Comparison of ENCODE assay signal across 8 cellular contexts in genomic region chr1:50348449-50349241, GRCh38.
DNase-seq lines count a peak whose midpoint lies in the region; ATAC-seq and TF ChIP-seq lines count a peak whose summit lies in the region.

No MANE protein-coding gene starts in this region.

- no peaks in the 10 kb centered on the region for H3K36me3 ChIP-seq in gastroesophageal sphincter

- H3K9me3 Mint-ChIP-seq in activated T-cell treated with anti-CD3 and anti-CD28 coated beads, Interleukin-2, amount 50 U/mL, for 24 hours, result no peaks in the 10 kb centered on the region
- no peaks in the 10 kb centered on the region for H3K9me3 Mint-ChIP-seq in osteocyte (ENCODE audit: unreplicated experiment)

- WGBS in gastroesophageal sphincter (ENCODE audit: low coverage in 1 of 2), 2 donors, result 0% methylated on average over 1 of the region's 5 CpGs

- no peak overlapping the region for H3K4me3 ChIP-seq in gastroesophageal sphincter

- DNase-seq in ACHN (peak; percentile 62), GDM1 (lab: John Stamatoyannopoulos, UW) (peak; percentile 27), NCI-H524 (lab: John Stamatoyannopoulos, UW) (peak; percentile 68 to 84), osteocyte (ENCODE audit: extremely low spot score, unreplicated experiment) (no peak)
- peak; percentile 33 for DNase-seq in activated T-cell treated with anti-CD3 and anti-CD28 coated beads, Interleukin-2, amount 50 U/mL, for 24 hours

- H3K4me1 Mint-ChIP-seq in activated T-cell treated with anti-CD3 and anti-CD28 coated beads, Interleukin-2, amount 50 U/mL, for 24 hours (ENCODE audit: low read depth), result no peaks in the 10 kb centered on the region
- H3K4me1 Mint-ChIP-seq in osteocyte (ENCODE audit: unreplicated experiment), result no peaks in the 10 kb centered on the region

- H3K4me3 Mint-ChIP-seq in activated T-cell treated with anti-CD3 and anti-CD28 coated beads, Interleukin-2, amount 50 U/mL, for 24 hours, result no peak overlapping the region
- H3K4me3 Mint-ChIP-seq in osteocyte (ENCODE audit: unreplicated experiment), result no peak overlapping the region

- no peak for TF ChIP-seq POLR2A in gastroesophageal sphincter (IDR thresholded peaks at IDR 0.05)

- H3K27me3 Mint-ChIP-seq in activated T-cell treated with anti-CD3 and anti-CD28 coated beads, Interleukin-2, amount 50 U/mL, for 24 hours, result peaks cover 37% of the 10 kb centered on the region
- H3K27me3 Mint-ChIP-seq in osteocyte (ENCODE audit: unreplicated experiment), result peaks cover 10% of the 10 kb centered on the region

- H3K9me3 ChIP-seq in gastroesophageal sphincter, result peaks cover 0 to 11% (median 0%) of the 10 kb centered on the region in 3 donors

- no peaks in the 10 kb centered on the region for H3K4me1 ChIP-seq in gastroesophageal sphincter

- in situ Hi-C loops in ACHN (cut with HindIII; ENCODE audit: low pct_ligation_motif_present, low pct_unique_long_range_greater_than_20kb, low sequenced_read_pairs), result no loop called here

- ATAC-seq in HG03342 (IDR thresholded peaks at IDR 0.05; ENCODE audit: unreplicated experiment), result peak; percentile 68
- peak; percentile 57 for ATAC-seq in gastroesophageal sphincter
- ATAC-seq in HG02970 (IDR thresholded peaks at IDR 0.05; ENCODE audit: low FRiP score, unreplicated experiment), result no peak

- no peak overlapping the region for H3K27ac ChIP-seq in gastroesophageal sphincter

- no peak overlapping the region for H3K27ac Mint-ChIP-seq in activated T-cell treated with anti-CD3 and anti-CD28 coated beads, Interleukin-2, amount 50 U/mL, for 24 hours
- H3K27ac Mint-ChIP-seq in osteocyte (ENCODE audit: unreplicated experiment), result no peak overlapping the region

- peaks cover 66% of the 10 kb centered on the region for H3K27me3 ChIP-seq in gastroesophageal sphincter

- no peaks in the 10 kb centered on the region for H3K36me3 Mint-ChIP-seq in activated T-cell treated with anti-CD3 and anti-CD28 coated beads, Interleukin-2, amount 50 U/mL, for 24 hours (ENCODE audit: low read depth)
- H3K36me3 Mint-ChIP-seq in osteocyte (ENCODE audit: unreplicated experiment), result no peaks in the 10 kb centered on the region

- peak; percentile 49 to 83 (median 68) for TF ChIP-seq CTCF in gastroesophageal sphincter (IDR thresholded peaks at IDR 0.05)
- peak; percentile 81 for TF ChIP-seq CTCF in osteocyte (IDR thresholded peaks at IDR 0.05)

- no peak for TF ChIP-seq EP300 in gastroesophageal sphincter (IDR thresholded peaks at IDR 0.05)
